Comparison of ENCODE assay signal across 9 cellular contexts in genomic region chr16:68298907-68299515, GRCh38. TPM values are rescaled to one million over a fixed set of nuclear protein-coding genes. Genes with fewer than 3 reads are reported as not detected.
DNase-seq lines count a peak whose midpoint lies in the region; ATAC-seq and TF ChIP-seq lines count a peak whose summit lies in the region.
"Had no signal": no experiment of that assay in that cellular context is flagged by ENCODE, and none has a peak within 500 bp of the region (broad histone marks: within the 10 kb centered on the region; RNA-seq: fewer than 3 reads in every experiment).

No MANE protein-coding gene starts in this region.

- ATAC-seq in RWPE2 (ENCODE audit: low read depth): peak; percentile 51
- no peak for ATAC-seq in GM19397 (IDR thresholded peaks at IDR 0.05; ENCODE audit: unreplicated experiment)
- ATAC-seq in GM21825 (IDR thresholded peaks at IDR 0.05; ENCODE audit: unreplicated experiment): no peak

- H3K4me2 ChIP-seq in osteoblast (ENCODE audit: insufficient read depth, low read length): no peak overlapping the region

- H3K4me1 Mint-ChIP-seq in Caco-2 (ENCODE audit: low read depth, unreplicated experiment): peaks cover 55% of the 10 kb centered on the region

- no peak for TF ChIP-seq POLR2A in esophagus squamous epithelium (IDR thresholded peaks at IDR 0.05)

- no peaks in the 10 kb centered on the region for H3K27me3 ChIP-seq in Caco-2 (replicated peaks; ENCODE audit: control insufficient read depth, insufficient read depth, low read length)
- H3K27me3 ChIP-seq in RWPE2 (ENCODE audit: insufficient read depth, poor library complexity, severe bottlenecking): no peaks in the 10 kb centered on the region
- H3K27me3 ChIP-seq in esophagus squamous epithelium: no peaks in the 10 kb centered on the region
- H3K27me3 ChIP-seq in osteoblast (ENCODE audit: insufficient read depth, low read length): no peaks in the 10 kb centered on the region

- H3K9me3 Mint-ChIP-seq in Caco-2 (ENCODE audit: unreplicated experiment): no peaks in the 10 kb centered on the region

- CTCF ChIA-PET in Caco-2 (lab: Charles Lee): interaction anchor here (1.6 to 1.7 kb wide), 2 partner anchors 29 to 37 kb away, joined by 5 read pairs; no protein-coding TSS in a partner anchor

- H3K27ac ChIP-seq in RWPE2 (ENCODE audit: poor library complexity, severe bottlenecking) (peak overlapping the region; percentile 59), esophagus squamous epithelium (peak overlapping the region; percentile 49 to 70 (median 67)), osteoblast (ENCODE audit: low read depth, low read length) (peak overlapping the region; percentile 35)

- DNase-seq in Caco-2 (peak in 1 of 2 experiments; percentile 42), RWPE2 (ENCODE audit: low spot score) (no peak), esophagus squamous epithelium (lab: John Stamatoyannopoulos, UW) (no peak), osteoblast (ENCODE audit: insufficient read length, low spot score, missing footprints) (no peak), AML-193 (lab: John Stamatoyannopoulos, UW) (no peak), T-helper 2 cell (no peak)
- DNase-seq: T-helper 9 cell had no signal

- intact Hi-C loops in Caco-2 (cut with micrococcal nuclease; ENCODE audit: unreplicated experiment): loop anchor here (1.0 to 5.0 kb wide), 2 partner anchors 29 to 37 kb away; partner anchors contain the start of gene SLC7A6
- intact Hi-C loops in esophagus squamous epithelium (cut with DNase I): loop anchor here (10.0 kb wide), 1 partner anchor 56 kb away; no protein-coding TSS in a partner anchor

- peaks cover 29% of the 10 kb centered on the region for H3K4me1 ChIP-seq in Caco-2
- H3K4me1 ChIP-seq in RWPE2 (ENCODE audit: insufficient read depth, poor library complexity, severe bottlenecking): peaks cover 25% of the 10 kb centered on the region
- H3K4me1 ChIP-seq in esophagus squamous epithelium: peaks cover 0 to 30% (median 27%) of the 10 kb centered on the region in 3 donors
- H3K4me1 ChIP-seq in osteoblast (ENCODE audit: insufficient read depth, low read length): peaks cover 26% of the 10 kb centered on the region

- no peak overlapping the region for H2AFZ ChIP-seq in osteoblast (ENCODE audit: low read length)

- POLR2A ChIA-PET in Caco-2 (lab: Charles Lee): interaction anchor here (1.3 to 4.0 kb wide), 4 partner anchors 12 to 37 kb away, joined by 5 to 20 read pairs (median 9); partner anchors contain the start of genes PRMT7 and SLC7A6OS

- no peaks in the 10 kb centered on the region for H3K27me3 Mint-ChIP-seq in Caco-2 (ENCODE audit: insufficient read depth, unreplicated experiment)

- WGBS in esophagus squamous epithelium, 2 donors: 22 to 30% methylated on average over 5 of the region's 5 CpGs

- H3K4me3 ChIP-seq in Caco-2 (ENCODE audit: low read depth, low read length): no peak overlapping the region
- no peak overlapping the region for H3K4me3 ChIP-seq in RWPE2 (ENCODE audit: severe bottlenecking)
- H3K4me3 ChIP-seq in esophagus squamous epithelium: no peak overlapping the region
- H3K4me3 ChIP-seq in osteoblast (ENCODE audit: insufficient read depth, low read length): no peak overlapping the region

- H3K9me3 ChIP-seq in Caco-2: no peaks in the 10 kb centered on the region
- H3K9me3 ChIP-seq in RWPE2 (ENCODE audit: severe bottlenecking): no peaks in the 10 kb centered on the region
- H3K9me3 ChIP-seq in esophagus squamous epithelium: no peaks in the 10 kb centered on the region
- no peaks in the 10 kb centered on the region for H3K9me3 ChIP-seq in osteoblast (ENCODE audit: low read depth, low read length)

- peaks cover 11% of the 10 kb centered on the region for H4K20me1 ChIP-seq in osteoblast (ENCODE audit: insufficient read depth, low read length)

- peak overlapping the region; percentile 46 for H3K4me3 Mint-ChIP-seq in Caco-2 (ENCODE audit: unreplicated experiment)

- BruUV-seq in Caco-2 (replicated peaks; lab: Mats Ljungman, UMichigan): no TSS peak

- H3K36me3 Mint-ChIP-seq in Caco-2 (ENCODE audit: insufficient read depth, unreplicated experiment): peaks cover 100% of the 10 kb centered on the region

- TF ChIP-seq CTCF in Caco-2 (IDR thresholded peaks at IDR 0.05; ENCODE audit: insufficient read depth in 1 of 2, low read depth in 1 of 2, low read length in 1 of 2, severe bottlenecking in 1 of 2, unreplicated experiment in 1 of 2) (no peak), RWPE2 (IDR thresholded peaks at IDR 0.05; ENCODE audit: poor library complexity, severe bottlenecking) (no peak), esophagus squamous epithelium (IDR thresholded peaks at IDR 0.05) (no peak), osteoblast (IDR thresholded peaks at IDR 0.05; ENCODE audit: extremely low read depth, low read depth, low read length) (no peak)

- peaks cover 13% of the 10 kb centered on the region for H3K36me3 ChIP-seq in Caco-2 (ENCODE audit: control insufficient read depth, insufficient read depth, low read length)
- peaks cover 95% of the 10 kb centered on the region for H3K36me3 ChIP-seq in RWPE2 (ENCODE audit: low read depth)
- H3K36me3 ChIP-seq in esophagus squamous epithelium: peaks cover 14 to 100% (median 51%) of the 10 kb centered on the region in 3 donors
- peaks cover 82% of the 10 kb centered on the region for H3K36me3 ChIP-seq in osteoblast (ENCODE audit: insufficient read depth, low read length)

- H3K79me2 ChIP-seq in osteoblast (ENCODE audit: insufficient read depth, low read length): peaks cover 26% of the 10 kb centered on the region

- H3K27ac Mint-ChIP-seq in Caco-2 (ENCODE audit: unreplicated experiment): peak overlapping the region; percentile 89

RNA-seq across cellular contexts. Expression of gene SLC7A6OS, which starts 11.7 kb away (rescaled TPM):
- total RNA-seq in Caco-2 (2022): 34.0 and 34.2 TPM in 2 replicates
- 10 to 100 TPM in 1 of 4 donors, 1 to 10 TPM in 3; 4.5 to 16.2 (median 6.7) TPM for total RNA-seq in esophagus squamous epithelium
- 12.1 and 12.3 TPM in 2 replicates for total RNA-seq in osteoblast

RNA-seq across cellular contexts. Expression of gene PRMT7, which starts 11.8 kb away (rescaled TPM):
- total RNA-seq in Caco-2 (2022) (156 and 166 TPM in 2 replicates), esophagus squamous epithelium (10 to 100 TPM; 15.2 to 35.7 (median 21.2) TPM), osteoblast (35.4 and 36.9 TPM in 2 replicates)

RNA-seq across cellular contexts. Expression of gene SLC7A6, which starts 34.7 kb away (rescaled TPM):
- total RNA-seq in Caco-2 (2022): 236 and 267 TPM in 2 replicates
- total RNA-seq in esophagus squamous epithelium: 10 to 100 TPM in 1 of 4 donors, 1 to 10 TPM in 3; 5.7 to 28.2 (median 7.9) TPM
- 35.1 and 36.9 TPM in 2 replicates for total RNA-seq in osteoblast

RNA-seq across cellular contexts. Expression of gene PLA2G15, which starts 53.8 kb away (rescaled TPM):
- total RNA-seq in Caco-2 (2022) (33.2 and 33.4 TPM in 2 replicates), esophagus squamous epithelium (1 to 10 TPM; 3.3 to 9.8 (median 6.6) TPM), osteoblast (30.8 and 30.9 TPM in 2 replicates)
